ENCODE assay signal across 1 cellular context in genomic region chr2:38685116-38685735, GRCh38.
TF ChIP-seq lines count a peak whose summit lies in the region.

No MANE protein-coding gene starts in this region.

TF ChIP-seq in HepG2, 621 proteins besides CTCF, POLR2A, EP300 and RAD21 (continued from another document and continues in another):
- peak; percentile 63; the same call in 1 of the 2 replicates for TF ChIP-seq ZHX1 (CRISPR knock-in tag; IDR thresholded peaks at IDR 0.05; ENCODE audit: low read depth)
- TF ChIP-seq MZF1 (CRISPR knock-in tag; IDR thresholded peaks at IDR 0.05; ENCODE audit: borderline replicate concordance): no peak
- TF ChIP-seq MTERF4 (CRISPR knock-in tag; IDR thresholded peaks at IDR 0.05): no peak
- no peak for TF ChIP-seq ZMAT5 (CRISPR knock-in tag; IDR thresholded peaks at IDR 0.05; ENCODE audit: borderline replicate concordance, low read depth)
- peak; percentile 69; the same call in 1 of the 2 replicates for TF ChIP-seq SP5 (CRISPR knock-in tag; IDR thresholded peaks at IDR 0.05; ENCODE audit: borderline replicate concordance, low read depth)
- no peak; the same call in 1 of the 2 replicates for TF ChIP-seq ZNF737 (CRISPR knock-in tag; IDR thresholded peaks at IDR 0.05; ENCODE audit: borderline replicate concordance)
- no peak for TF ChIP-seq GPN1 (CRISPR knock-in tag; IDR thresholded peaks at IDR 0.05; ENCODE audit: borderline replicate concordance)
- no peak for TF ChIP-seq CREB1 (IDR thresholded peaks at IDR 0.05)
- peak; percentile 72 for TF ChIP-seq CREB1 (CRISPR knock-in tag; IDR thresholded peaks at IDR 0.05)
- TF ChIP-seq MAFK (conservative IDR thresholded peaks at IDR 0.05 in 1 of 2, IDR thresholded peaks at IDR 0.05 in 1 of 2; ENCODE audit: low read length in 2 of 2): peak; percentile 12 to 48; a peak in 3 of 4 replicates
- peak; percentile 37; the same call in 1 of the 2 replicates for TF ChIP-seq ZBTB25 (CRISPR knock-in tag; IDR thresholded peaks at IDR 0.05)
- 0 out of 2 replicates have a peak, but pooled peaks have one; percentile 4 for TF ChIP-seq LCORL (IDR thresholded peaks at IDR 0.05)
- TF ChIP-seq LCORL (CRISPR knock-in tag; IDR thresholded peaks at IDR 0.05): no peak
- peak; percentile 77 for TF ChIP-seq KDM6A (CRISPR knock-in tag; IDR thresholded peaks at IDR 0.05; ENCODE audit: low read depth)
- no peak for TF ChIP-seq PRMT3 (CRISPR knock-in tag; IDR thresholded peaks at IDR 0.05; ENCODE audit: borderline replicate concordance, low read depth)
- no peak for TF ChIP-seq HIC2 (CRISPR knock-in tag; IDR thresholded peaks at IDR 0.05; ENCODE audit: low read depth)
- TF ChIP-seq ZNF296 (CRISPR knock-in tag; conservative IDR thresholded peaks at IDR 0.05): no peak
- TF ChIP-seq FOXK2 (IDR thresholded peaks at IDR 0.05): no peak
- no peak for TF ChIP-seq MBNL3 (CRISPR knock-in tag; conservative IDR thresholded peaks at IDR 0.05)
- TF ChIP-seq GMEB1 (CRISPR knock-in tag; IDR thresholded peaks at IDR 0.05; ENCODE audit: borderline replicate concordance): no peak
- TF ChIP-seq ZNF138 (CRISPR knock-in tag; IDR thresholded peaks at IDR 0.05; ENCODE audit: low read depth): no peak
- peak; percentile 61; the same call in 1 of the 2 replicates for TF ChIP-seq RERE (CRISPR knock-in tag; IDR thresholded peaks at IDR 0.05; ENCODE audit: low read depth)
- TF ChIP-seq CAMTA2 (CRISPR knock-in tag; IDR thresholded peaks at IDR 0.05; ENCODE audit: borderline replicate concordance): no peak
- TF ChIP-seq ZNF282 (IDR thresholded peaks at IDR 0.05; ENCODE audit: partially characterized antibody): no peak
- no peak for TF ChIP-seq ZNF121 (CRISPR knock-in tag; IDR thresholded peaks at IDR 0.05)
- no peak for TF ChIP-seq BATF2 (CRISPR knock-in tag; IDR thresholded peaks at IDR 0.05)
- TF ChIP-seq NCOA5 (CRISPR knock-in tag; IDR thresholded peaks at IDR 0.05): no peak
- no peak for TF ChIP-seq ZNF691 (CRISPR knock-in tag; IDR thresholded peaks at IDR 0.05; ENCODE audit: borderline replicate concordance, low read depth)
- TF ChIP-seq U2AF1 (optimal IDR thresholded peaks at IDR 0.05; ENCODE audit: low read depth, low read length): no peak
- no peak; the same call in 1 of the 2 replicates for TF ChIP-seq YEATS2 (CRISPR knock-in tag; IDR thresholded peaks at IDR 0.05; ENCODE audit: borderline replicate concordance)
- TF ChIP-seq HNF1A (IDR thresholded peaks at IDR 0.05; ENCODE audit: low read depth): peak; percentile 64
- peak; percentile 73; the same call in 1 of the 2 replicates for TF ChIP-seq HNF1A (CRISPR knock-in tag; IDR thresholded peaks at IDR 0.05; ENCODE audit: borderline replicate concordance)
- TF ChIP-seq SALL2 (CRISPR knock-in tag; IDR thresholded peaks at IDR 0.05): peak; percentile 25; the same call in 1 of the 2 replicates
- no peak for TF ChIP-seq ZSCAN31 (CRISPR knock-in tag; IDR thresholded peaks at IDR 0.05; ENCODE audit: low read depth)
